ENCODE assay signal across 13 cellular contexts in genomic region chr16:84087461-84088151, GRCh38. TPM values are rescaled to one million over a fixed set of nuclear protein-coding genes. Genes with fewer than 3 reads are reported as not detected.
A peak's percentile ranks its signal among the peaks of the same experiment; 100 is the strongest.
DNase-seq lines count a peak whose midpoint lies in the region; ATAC-seq and TF ChIP-seq lines count a peak whose summit lies in the region.
"Had no signal": no experiment of that assay in that cellular context is flagged by ENCODE, and none has a peak within 500 bp of the region (broad histone marks: within the 10 kb centered on the region; RNA-seq: fewer than 3 reads in every experiment).

No MANE protein-coding gene starts in this region.

- H3K27me3 ChIP-seq in heart right ventricle (no peaks in the 10 kb centered on the region), breast epithelium (no peaks in the 10 kb centered on the region)
- H3K27me3 ChIP-seq: uterus had no signal

- peak overlapping the region; percentile 54 for H3K4me3 Mint-ChIP-seq in activated T-helper 2 cell treated with anti-CD3 and anti-CD28 coated beads, Interferon-gamma antibody, Interleukin-2, Interleukin-4, amounts not matched to agents 10 μg/mL and 5 μg/mL and 100 μg/mL, durations not matched to agents 14 hours and 24 hours and 36 hours (ENCODE audit: low read depth)

- DNase-seq in heart right ventricle = no peak
- DNase-seq in left cardiac atrium = no peak
- DNase-seq in NB4 (ENCODE audit: low read depth) = peak; percentile 56
- DNase-seq in activated T-helper 2 cell treated with anti-CD3 and anti-CD28 coated beads, Interferon-gamma antibody, Interleukin-2, Interleukin-4, amounts not matched to agents 10 μg/mL and 5 μg/mL and 100 μg/mL, durations not matched to agents 14 hours and 24 hours and 36 hours (ENCODE audit: low spot score) = no peak
- DNase-seq in superior temporal gyrus (ENCODE audit: extremely low spot score) = peak; percentile 27
- no peak for DNase-seq in SW 1271 (lab: John Stamatoyannopoulos, UW)
- no peak for DNase-seq in pons (ENCODE audit: low spot score)
- no peak for DNase-seq in breast epithelium (ENCODE audit: low spot score in 2 of 2)
- DNase-seq: uterus had no signal

- H3K4me1 ChIP-seq in heart right ventricle = peaks cover 0 to 44% (median 22%) of the 10 kb centered on the region in 9 donors
- no peaks in the 10 kb centered on the region for H3K4me1 ChIP-seq in breast epithelium
- H3K4me1 ChIP-seq: uterus had no signal

- TF ChIP-seq POLR2A in NB4 (IDR thresholded peaks at IDR 0.05; ENCODE audit: extremely low read depth, insufficient read length) = no peak
- no peak for TF ChIP-seq POLR2A in breast epithelium (IDR thresholded peaks at IDR 0.05)

- intact Hi-C loops in heart right ventricle (cut with DNase I) = loop anchor here in 5 of 10 donors (1.0 to 10.0 kb wide), 5 partner anchors 27 to 397 kb away; partner anchors contain the start of genes TAF1C (in 2 of the 5) and ADAD2 (in 1 of the 5)
- intact Hi-C loops in left cardiac atrium (cut with DNase I) = loop anchor here in 1 of 2 donors (5.0 kb wide), 1 partner anchor 90 kb away; no protein-coding TSS in a partner anchor
- intact Hi-C loops in activated T-helper 2 cell treated with anti-CD3 and anti-CD28 coated beads, Interferon-gamma antibody, Interleukin-2, Interleukin-4, amounts not matched to agents 10 μg/mL and 5 μg/mL and 100 μg/mL, durations not matched to agents 14 hours and 24 hours and 36 hours (cut with micrococcal nuclease) = loop anchor here (1.0 to 10.0 kb wide), 4 partner anchors 29 to 417 kb away; partner anchors contain the start of genes MBTPS1, MEAK7 and TAF1C
- intact Hi-C loops in breast epithelium (cut with DNase I; ENCODE audit: low total_unique reads) = loop anchor here (10.0 kb wide), 1 partner anchor 97 kb away; the partner anchor contains the start of gene TAF1C

- no peak overlapping the region for H3K4me3 ChIP-seq in heart right ventricle
- no peak overlapping the region for H3K4me3 ChIP-seq in NB4 (ENCODE audit: low read depth, low read length)
- H3K4me3 ChIP-seq in breast epithelium = no peak overlapping the region
- H3K4me3 ChIP-seq: lung, uterus had no signal

- H3K9me3 ChIP-seq in heart right ventricle (no peaks in the 10 kb centered on the region), breast epithelium (no peaks in the 10 kb centered on the region)
- H3K9me3 ChIP-seq: uterus had no signal

- no peak overlapping the region for H3K27ac Mint-ChIP-seq in activated T-helper 2 cell treated with anti-CD3 and anti-CD28 coated beads, Interferon-gamma antibody, Interleukin-2, Interleukin-4, amounts not matched to agents 10 μg/mL and 5 μg/mL and 100 μg/mL, durations not matched to agents 14 hours and 24 hours and 36 hours

- WGBS in heart right ventricle, 2 donors = 81 to 85% methylated on average over 11 of the region's 11 CpGs

- peaks cover 70% of the 10 kb centered on the region for H3K36me3 Mint-ChIP-seq in activated T-helper 2 cell treated with anti-CD3 and anti-CD28 coated beads, Interferon-gamma antibody, Interleukin-2, Interleukin-4, amounts not matched to agents 10 μg/mL and 5 μg/mL and 100 μg/mL, durations not matched to agents 14 hours and 24 hours and 36 hours (ENCODE audit: low read depth)

- peaks cover 0 to 100% (median 68%) of the 10 kb centered on the region in 9 donors for H3K36me3 ChIP-seq in heart right ventricle
- peaks cover 7% of the 10 kb centered on the region for H3K36me3 ChIP-seq in breast epithelium
- H3K36me3 ChIP-seq: uterus had no signal

- peaks cover 42% of the 10 kb centered on the region for H3K4me1 Mint-ChIP-seq in activated T-helper 2 cell treated with anti-CD3 and anti-CD28 coated beads, Interferon-gamma antibody, Interleukin-2, Interleukin-4, amounts not matched to agents 10 μg/mL and 5 μg/mL and 100 μg/mL, durations not matched to agents 14 hours and 24 hours and 36 hours (ENCODE audit: low read depth)

- no peak for TF ChIP-seq CTCF in heart right ventricle (IDR thresholded peaks at IDR 0.05)
- TF ChIP-seq CTCF in NB4 (IDR thresholded peaks at IDR 0.05; ENCODE audit: low read depth, low read length) = no peak
- no peak for TF ChIP-seq CTCF in breast epithelium (IDR thresholded peaks at IDR 0.05)

- ATAC-seq in heart right ventricle (no peak), left cardiac atrium (no peak)

- peak overlapping the region in 7 of 10 donors; percentile 18 to 77 (median 69) for H3K27ac ChIP-seq in heart right ventricle
- H3K27ac ChIP-seq in breast epithelium = no peak overlapping the region
- H3K27ac ChIP-seq: RWPE1, uterus had no signal

- H3K27me3 Mint-ChIP-seq in activated T-helper 2 cell treated with anti-CD3 and anti-CD28 coated beads, Interferon-gamma antibody, Interleukin-2, Interleukin-4, amounts not matched to agents 10 μg/mL and 5 μg/mL and 100 μg/mL, durations not matched to agents 14 hours and 24 hours and 36 hours (ENCODE audit: low read depth) = no peaks in the 10 kb centered on the region

- H3K9me3 Mint-ChIP-seq in activated T-helper 2 cell treated with anti-CD3 and anti-CD28 coated beads, Interferon-gamma antibody, Interleukin-2, Interleukin-4, amounts not matched to agents 10 μg/mL and 5 μg/mL and 100 μg/mL, durations not matched to agents 14 hours and 24 hours and 36 hours = no peaks in the 10 kb centered on the region

RNA-seq across cellular contexts. Expression of gene MBTPS1, which starts 29.1 kb away (rescaled TPM):
- total RNA-seq in heart right ventricle (100 to 1,000 TPM in 1 of 10 donors, 10 to 100 TPM in 9; 55.9 to 122 (median 73.5) TPM), left cardiac atrium (10 to 100 TPM; 71.5 to 93.6 TPM), breast epithelium (100 to 1,000 TPM in 2 of 3 donors, 10 to 100 TPM in 1; 95.4 to 142 (median 121) TPM)
- polyA plus RNA-seq in heart right ventricle = 10 to 100 TPM; 41.4 to 45.1 TPM
- total RNA-seq in activated T-helper 2 cell treated with anti-CD3 and anti-CD28 coated beads, Interferon-gamma antibody, Interleukin-2, Interleukin-4, amounts not matched to agents 10 μg/mL and 5 μg/mL and 100 μg/mL, durations not matched to agents 14 hours and 24 hours and 36 hours = 54.5 and 58.1 TPM in 2 replicates

RNA-seq across cellular contexts. Expression of gene SLC38A8, which starts 45.0 kb away (rescaled TPM):
- total RNA-seq in heart right ventricle (1 to 10 TPM in 2 of 10 donors, under 1 TPM in 1, not detected in 7; 0.45 to 5.1 (median 1.2) TPM), left cardiac atrium (not detected), breast epithelium (not detected)
- polyA plus RNA-seq in heart right ventricle = 10 to 100 TPM in 1 of 2 donors, not detected in 1; 30.8 TPM
- 0.28 TPM in 1 of 2 replicates, not detected in the other for total RNA-seq in activated T-helper 2 cell treated with anti-CD3 and anti-CD28 coated beads, Interferon-gamma antibody, Interleukin-2, Interleukin-4, amounts not matched to agents 10 μg/mL and 5 μg/mL and 100 μg/mL, durations not matched to agents 14 hours and 24 hours and 36 hours
- total RNA-seq: epithelial cell of proximal tubule, lung, osteoblast had no signal

RNA-seq across cellular contexts. Expression of gene HSDL1, which starts 57.4 kb away (rescaled TPM):
- total RNA-seq in heart right ventricle = 10 to 100 TPM; 19.4 to 38.5 (median 25.3) TPM
- polyA plus RNA-seq in heart right ventricle = 10 to 100 TPM in 1 of 2 donors, 1 to 10 TPM in 1; 9.9 to 13.7 TPM
- 10 to 100 TPM; 21.6 to 34.1 TPM for total RNA-seq in left cardiac atrium
- total RNA-seq in activated T-helper 2 cell treated with anti-CD3 and anti-CD28 coated beads, Interferon-gamma antibody, Interleukin-2, Interleukin-4, amounts not matched to agents 10 μg/mL and 5 μg/mL and 100 μg/mL, durations not matched to agents 14 hours and 24 hours and 36 hours = 16.7 and 19.9 TPM in 2 replicates
- 10 to 100 TPM; 17.0 to 25.8 (median 21.0) TPM for total RNA-seq in breast epithelium

RNA-seq across cellular contexts. Expression of gene DNAAF1, which starts 57.5 kb away (rescaled TPM):
- total RNA-seq in heart right ventricle (under 1 TPM in 3 of 10 donors, not detected in 7; 0.23 to 0.54 (median 0.28) TPM), left cardiac atrium (not detected), breast epithelium (1 to 10 TPM in 2 of 3 donors, not detected in 1; 1.2 to 9.5 TPM)
- 1 to 10 TPM in 1 of 2 donors, under 1 TPM in 1; 0.33 to 2.6 TPM for polyA plus RNA-seq in heart right ventricle
- total RNA-seq in activated T-helper 2 cell treated with anti-CD3 and anti-CD28 coated beads, Interferon-gamma antibody, Interleukin-2, Interleukin-4, amounts not matched to agents 10 μg/mL and 5 μg/mL and 100 μg/mL, durations not matched to agents 14 hours and 24 hours and 36 hours = 0.09 TPM in 1 of 2 replicates, not detected in the other
- total RNA-seq: epithelial cell of proximal tubule had no signal

Comparison
In these comparisons a context has a peak if more than half of its experiments do, and no peak if none do; other contexts are left out.
1. DNase-seq: peak in NB4 (single experiment) and superior temporal gyrus (single experiment); none in heart right ventricle (0 of 2), left cardiac atrium (single experiment), activated T-helper 2 cell treated with anti-CD3 and anti-CD28 coated beads, Interferon-gamma antibody, Interleukin-2, Interleukin-4, amounts not matched to agents 10 μg/mL and 5 μg/mL and 100 μg/mL, durations not matched to agents 14 hours and 24 hours and 36 hours (single experiment), SW 1271 (0 of 2), pons (single experiment) and breast epithelium (0 of 2).
2. H3K27ac ChIP-seq: peak in heart right ventricle (7 of 10); none in breast epithelium (0 of 2).